ENCODE assay signal across 8 cellular contexts in genomic region chr10:1057106-1057657, GRCh38. TPM values are rescaled to one million over a fixed set of nuclear protein-coding genes. Genes with fewer than 3 reads are reported as not detected.
DNase-seq lines count a peak whose midpoint lies in the region; ATAC-seq and TF ChIP-seq lines count a peak whose summit lies in the region.

No MANE protein-coding gene starts in this region.

- H3K36me3 Mint-ChIP-seq in activated naive CD8-positive, alpha-beta T cell treated with anti-CD3 and anti-CD28 coated beads for 36 hours: peaks cover 40% of the 10 kb centered on the region

- peak overlapping the region; percentile 98 for H3K4me3 Mint-ChIP-seq in activated naive CD8-positive, alpha-beta T cell treated with anti-CD3 and anti-CD28 coated beads for 36 hours

- H3K27me3 ChIP-seq in HUES48 (ENCODE audit: control insufficient read depth, insufficient read depth, low read length) (no peaks in the 10 kb centered on the region), iPS DF 6.9 (ENCODE audit: control insufficient read depth, insufficient read depth, low read length) (no peaks in the 10 kb centered on the region), spleen (replicated peaks in 1 of 7) (no peaks in the 10 kb centered on the region)

- no peak for TF ChIP-seq POLR2A in spleen (IDR thresholded peaks at IDR 0.05)

- peak overlapping the region; percentile 50; the same call in 1 of the 2 replicates for H3K9ac ChIP-seq in HUES48 (ENCODE audit: low read depth, low read length)

- DNase-seq in activated naive CD8-positive, alpha-beta T cell treated with anti-CD3 and anti-CD28 coated beads for 36 hours: no peak
- no peak for DNase-seq in iPS DF 6.9 (ENCODE audit: low read depth, low spot score)
- no peak for DNase-seq in spleen
- no peak for DNase-seq in COLO829 (ENCODE audit: low spot score)
- no peak for DNase-seq in NCI-H2107 (lab: John Stamatoyannopoulos, UW)
- DNase-seq in pons (ENCODE audit: low spot score): no peak

- ATAC-seq in GM19035 (IDR thresholded peaks at IDR 0.05; ENCODE audit: unreplicated experiment): peak; percentile 21

- H3K27ac Mint-ChIP-seq in activated naive CD8-positive, alpha-beta T cell treated with anti-CD3 and anti-CD28 coated beads for 36 hours: peak overlapping the region; percentile 88

- H3K4me1 Mint-ChIP-seq in activated naive CD8-positive, alpha-beta T cell treated with anti-CD3 and anti-CD28 coated beads for 36 hours: peaks cover 73% of the 10 kb centered on the region

- H3K36me3 ChIP-seq in HUES48 (ENCODE audit: control insufficient read depth, insufficient read depth, low read length) (peaks cover 26% of the 10 kb centered on the region), iPS DF 6.9 (ENCODE audit: control insufficient read depth, insufficient read depth, low read length) (no peaks in the 10 kb centered on the region), spleen (peaks cover 0 to 43% (median 22%) of the 10 kb centered on the region in 6 donors)

- TF ChIP-seq CTCF in spleen (IDR thresholded peaks at IDR 0.05 in 8 of 11, conservative IDR thresholded peaks at IDR 0.05 in 3 of 11): no peak

- H3K9me3 Mint-ChIP-seq in activated naive CD8-positive, alpha-beta T cell treated with anti-CD3 and anti-CD28 coated beads for 36 hours: no peaks in the 10 kb centered on the region

- H3K27ac ChIP-seq in HUES48 (ENCODE audit: low read depth, low read length) (peak overlapping the region; percentile 97), iPS DF 6.9 (ENCODE audit: low read length) (no peak overlapping the region), spleen (peak overlapping the region; percentile 96 to 100 (median 100))

- WGBS in iPS DF 6.9 (ENCODE audit: insufficient coverage, insufficient read length): no CpG with 5 or more reads among the region's 26 CpGs
- WGBS in spleen, 5 donors: 1 to 2% (median 1%) methylated on average over 22 to 26 of the region's 26 CpGs

- H3K4me3 ChIP-seq in HUES48 (ENCODE audit: low read depth, low read length) (peak overlapping the region; percentile 95), iPS DF 6.9 (ENCODE audit: low read length) (peak overlapping the region; percentile 85), spleen (peak overlapping the region; percentile 88 to 99 (median 95))

- intact Hi-C loops in spleen (cut with DNase I; ENCODE audit: low total_unique reads): loop anchor here (5.0 kb wide), 1 partner anchor 125 kb away; the partner anchor contains the start of gene LARP4B

- H3K9me3 ChIP-seq in HUES48 (ENCODE audit: control insufficient read depth, insufficient read depth, low read length) (no peaks in the 10 kb centered on the region), iPS DF 6.9 (ENCODE audit: control insufficient read depth, insufficient read depth, low read length) (no peaks in the 10 kb centered on the region), spleen (no peaks in the 10 kb centered on the region)

- peaks cover 14% of the 10 kb centered on the region for H3K4me1 ChIP-seq in HUES48 (ENCODE audit: control insufficient read depth, insufficient read depth, low read length)
- H3K4me1 ChIP-seq in iPS DF 6.9 (ENCODE audit: control insufficient read depth, insufficient read depth, low read length): no peaks in the 10 kb centered on the region
- peaks cover 53 to 90% (median 79%) of the 10 kb centered on the region in 6 donors for H3K4me1 ChIP-seq in spleen

- H3K27me3 Mint-ChIP-seq in activated naive CD8-positive, alpha-beta T cell treated with anti-CD3 and anti-CD28 coated beads for 36 hours: no peaks in the 10 kb centered on the region

RNA-seq across cellular contexts. Expression of gene WDR37, which starts 1.0 kb away (rescaled TPM):
- total RNA-seq in activated naive CD8-positive, alpha-beta T cell treated with anti-CD3 and anti-CD28 coated beads for 36 hours: 10 to 100 TPM; 14.0 to 14.2 TPM
- 10 to 100 TPM; 29.2 to 60.6 (median 40.4) TPM for total RNA-seq in spleen
- polyA plus RNA-seq in spleen: 10 to 100 TPM in 2 of 3 donors, 1 to 10 TPM in 1; 8.4 to 13.7 (median 10.8) TPM

RNA-seq across cellular contexts. Expression of gene IDI1, which starts 8.3 kb away (rescaled TPM):
- total RNA-seq in activated naive CD8-positive, alpha-beta T cell treated with anti-CD3 and anti-CD28 coated beads for 36 hours: 10 to 100 TPM; 68.1 to 68.7 TPM
- total RNA-seq in spleen: 100 to 1,000 TPM in 1 of 7 donors, 10 to 100 TPM in 6; 43.9 to 136 (median 62.6) TPM
- 10 to 100 TPM; 47.9 to 75.3 (median 68.5) TPM for polyA plus RNA-seq in spleen

RNA-seq across cellular contexts. Expression of gene IDI2, which starts 31.5 kb away (rescaled TPM):
- not detected for total RNA-seq in activated naive CD8-positive, alpha-beta T cell treated with anti-CD3 and anti-CD28 coated beads for 36 hours
- total RNA-seq in spleen: not detected
- polyA plus RNA-seq in spleen: under 1 TPM in 2 of 3 donors, not detected in 1; 0.06 to 0.09 TPM
